8 cellular contexts compared by ENCODE assay signal in the genomic region with DNA sequence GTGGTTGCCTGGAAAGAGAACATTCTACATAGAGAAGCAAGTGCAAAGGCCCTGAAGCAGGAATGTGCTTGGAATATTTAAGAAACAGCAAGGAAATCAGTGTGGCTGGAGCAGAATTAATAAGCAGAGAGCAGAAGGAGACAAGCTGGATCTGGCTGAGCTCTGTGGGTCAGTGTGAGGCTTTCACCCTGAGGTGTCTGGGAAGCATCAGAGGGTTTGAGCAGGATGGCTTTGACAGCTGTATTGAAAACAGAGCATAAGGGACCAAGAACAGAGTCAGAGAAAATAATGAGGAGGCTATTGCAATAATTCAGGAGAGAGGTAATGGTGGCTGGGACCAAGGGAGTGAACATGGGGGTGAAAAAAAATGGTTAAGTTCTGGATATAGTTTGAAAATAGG.
"Had no signal": no experiment of that assay in that cellular context is flagged by ENCODE, and none has a peak within 500 bp of the region (broad histone marks: within the 10 kb centered on the region; RNA-seq: fewer than 3 reads in every experiment).

No MANE protein-coding gene starts in this region.

- FAIRE-seq: G401.6, GM12878, GM12891, GM12892, GM18507, GM19239 had no signal

- H3K4me3 ChIP-seq: GM12878 had no signal

- DNase-seq: GDM1, GF-D8 had no signal

- ATAC-seq: GM12878 had no signal
